In the genomic region with DNA sequence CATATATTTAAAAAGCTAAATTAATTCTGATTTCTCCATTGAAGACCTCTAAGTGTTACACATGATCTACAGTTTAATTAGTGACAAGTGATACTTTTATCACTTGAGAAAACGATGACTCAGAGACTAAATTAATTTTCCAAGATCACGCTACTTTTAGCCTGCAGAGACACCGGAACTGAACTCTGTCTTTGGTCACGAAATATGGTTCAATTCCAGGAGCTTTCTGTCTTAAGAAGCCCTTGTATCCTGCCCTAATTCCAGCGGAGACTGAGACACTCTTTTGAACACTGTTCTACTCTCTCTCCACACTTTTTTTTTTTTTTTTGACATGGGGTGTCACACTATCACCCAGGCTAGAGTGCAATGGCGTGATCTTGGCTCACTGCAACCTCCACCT, we compare ENCODE assay signal across 17 cellular contexts.
DNase-seq lines count a peak whose midpoint lies in the region; ATAC-seq and TF ChIP-seq lines count a peak whose summit lies in the region.
"Had no signal": no experiment of that assay in that cellular context is flagged by ENCODE, and none has a peak within 500 bp of the region (broad histone marks: within the 10 kb centered on the region; RNA-seq: fewer than 3 reads in every experiment).

No MANE protein-coding gene starts in this region.

- intact Hi-C loops in heart right ventricle (cut with DNase I) (loop anchor here in 3 of 10 donors (5.0 to 10.0 kb wide), 2 partner anchors 62 to 64 kb away; a partner anchor contains a TSS), Right ventricle myocardium inferior (cut with DNase I) (loop anchor here (5.0 kb wide), 1 partner anchor 62 kb away; a partner anchor contains a TSS)

- ATAC-seq in heart right ventricle (peak in 1 of 8 donors; percentile 7), Right ventricle myocardium inferior (no peak)
- ATAC-seq: pancreas, sciatic nerve had no signal

- H3K36me3 Mint-ChIP-seq in endothelial cell (ENCODE audit: low read depth, unreplicated experiment) = peaks cover 58% of the 10 kb centered on the region

- no peak overlapping the region for H3K9ac ChIP-seq in OCI-LY1 (ENCODE audit: low read length)

- H3K9me3 ChIP-seq in heart right ventricle = no peaks in the 10 kb centered on the region
- H3K9me3 ChIP-seq in OCI-LY1 (ENCODE audit: low read length) = no peaks in the 10 kb centered on the region
- H3K9me3 ChIP-seq: pancreas had no signal

- peaks cover 58% of the 10 kb centered on the region for H3K4me1 Mint-ChIP-seq in endothelial cell (ENCODE audit: unreplicated experiment)

- no peaks in the 10 kb centered on the region for H3K9me2 ChIP-seq in OCI-LY1 (ENCODE audit: low read depth, low read length)

- H3K4me1 ChIP-seq in heart right ventricle (peaks cover 18 to 89% (median 73%) of the 10 kb centered on the region in 9 donors), OCI-LY1 (ENCODE audit: insufficient read depth, low read length, severe bottlenecking) (peaks cover 57% of the 10 kb centered on the region)
- H3K4me1 ChIP-seq: pancreas had no signal

- H3K36me3 ChIP-seq in heart right ventricle (peaks cover 0 to 83% (median 21%) of the 10 kb centered on the region in 9 donors), OCI-LY1 (ENCODE audit: insufficient read depth, low read length) (peaks cover 36% of the 10 kb centered on the region; the same call in 1 of the 2 replicates)

- H4K20me1 ChIP-seq in OCI-LY1 (ENCODE audit: insufficient read depth, low read length) = no peaks in the 10 kb centered on the region

- H3K4me3 Mint-ChIP-seq in endothelial cell (ENCODE audit: unreplicated experiment) = no peak overlapping the region

- no peaks in the 10 kb centered on the region for H3F3A ChIP-seq in OCI-LY1 (ENCODE audit: insufficient read depth, low read length)

- no peak overlapping the region for H3K4me2 ChIP-seq in OCI-LY1 (ENCODE audit: low read length)

- peak overlapping the region in 8 of 10 donors; percentile 22 to 83 (median 61) for H3K27ac ChIP-seq in heart right ventricle
- peak overlapping the region; percentile 88 for H3K27ac ChIP-seq in OCI-LY1 (ENCODE audit: low read depth, low read length, poor library complexity, severe bottlenecking)
- H3K27ac ChIP-seq: pancreas had no signal

- TF ChIP-seq CTCF in heart right ventricle (IDR thresholded peaks at IDR 0.05) (no peak), OCI-LY1 (IDR thresholded peaks at IDR 0.05; ENCODE audit: low read length) (no peak), endothelial cell (IDR thresholded peaks at IDR 0.05; ENCODE audit: unreplicated experiment) (no peak)

- H3K27ac Mint-ChIP-seq in endothelial cell (ENCODE audit: unreplicated experiment) = peak overlapping the region; percentile 94

- no peak overlapping the region for H2AFZ ChIP-seq in OCI-LY1 (ENCODE audit: low read length)

- peaks cover 7% of the 10 kb centered on the region for H3K27me3 Mint-ChIP-seq in endothelial cell (ENCODE audit: unreplicated experiment)

- H3K9me3 Mint-ChIP-seq in endothelial cell (ENCODE audit: unreplicated experiment) = no peaks in the 10 kb centered on the region

- H3K27me3 ChIP-seq in heart right ventricle (no peaks in the 10 kb centered on the region), OCI-LY1 (ENCODE audit: insufficient read depth, low read length) (no peaks in the 10 kb centered on the region)
- H3K27me3 ChIP-seq: dorsolateral prefrontal cortex, pancreas had no signal

- DNase-seq in heart right ventricle (no peak), Right ventricle myocardium inferior (ENCODE audit: missing footprints) (no peak), endothelial cell (ENCODE audit: low spot score) (no peak), NCI-H2196 treated with DMSO at 0.1 percent for 48 hours (lab: John Stamatoyannopoulos, UW; ENCODE audit: unreplicated experiment) (no peak)
- DNase-seq in stimulated activated CD4-positive, alpha-beta T cell treated with anti-CD3 and anti-CD28 coated beads, Interleukin-2, amount 100 ng/mL, for 48 hours = no peak
- no peak for DNase-seq in stimulated activated CD4-positive, alpha-beta T cell treated with anti-CD3 and anti-CD28 coated beads, Interleukin-4, amount 100 ng/mL, for 4 hours
- DNase-seq: DMS79 treated with DMSO at 0.1 percent for 48 hours, dorsolateral prefrontal cortex, H7, IMR-90, kidney, NCI-H1436 treated with DMSO at 0.1 percent for 48 hours, NCI-H526 treated with DMSO at 0.1 percent for 48 hours, pancreas, SHP77 treated with DMSO at 0.1 percent for 48 hours had no signal

- WGBS in heart right ventricle, 2 donors = 79 to 83% methylated on average over 6 of the region's 6 CpGs

- H3K4me3 ChIP-seq in heart right ventricle = no peak overlapping the region
- H3K4me3 ChIP-seq in OCI-LY1 (ENCODE audit: low read depth, low read length, poor library complexity, severe bottlenecking) = no peak overlapping the region
- H3K4me3 ChIP-seq: dorsolateral prefrontal cortex, pancreas had no signal

- no peaks in the 10 kb centered on the region for H3K79me2 ChIP-seq in OCI-LY1 (ENCODE audit: insufficient read depth, low read length)
